8 cellular contexts compared by ENCODE assay signal in genomic region chr15:31435256-31435781, GRCh38.
DNase-seq lines count a peak whose midpoint lies in the region; ATAC-seq, FAIRE-seq and TF ChIP-seq lines count a peak whose summit lies in the region.

No MANE protein-coding gene starts in this region.

- H3K27ac ChIP-seq in GM12878 (ENCODE audit: control insufficient read depth, insufficient read depth) (peak overlapping the region; percentile 95), skeletal muscle tissue (ENCODE audit: low read depth, low read length) (peak overlapping the region; percentile 64)

- CTCF ChIA-PET in GM12878 (lab: Yijun Ruan, JAX) = interaction anchor here (0.7 to 12.7 kb wide), 59 partner anchors 8 to 576 kb away, joined by 3 to 336 read pairs (median 6); partner anchors contain the start of gene KLF13

- no peaks in the 10 kb centered on the region for H3K9me2 ChIP-seq in Loucy (replicated peaks; ENCODE audit: low read depth, low read length)

- intact Hi-C loops in GM12878 (cut with micrococcal nuclease; ENCODE audit: unreplicated experiment) = loop anchor here (1.0 to 5.0 kb wide), 8 partner anchors 37 to 235 kb away; partner anchors contain the start of gene KLF13

- peak overlapping the region; percentile 83 for H3K4me2 ChIP-seq in Loucy (ENCODE audit: low read depth, low read length, poor library complexity, severe bottlenecking)
- H3K4me2 ChIP-seq in GM12878 (ENCODE audit: control insufficient read depth, insufficient read depth) = peak overlapping the region; percentile 94

- H3K4me3 ChIP-seq in Loucy (ENCODE audit: low read length, poor library complexity, severe bottlenecking) (peak overlapping the region; percentile 72), GM12878 (peak overlapping the region; percentile 48), skeletal muscle tissue (ENCODE audit: low read length in 3 of 3) (peak overlapping the region; percentile 11 to 39 (median 16))

- TF ChIP-seq EP300 in GM12878 (IDR thresholded peaks at IDR 0.05; ENCODE audit: borderline replicate concordance in 1 of 2, control insufficient read depth in 1 of 2, low read depth in 2 of 2, low read length in 2 of 2) = peak in 1 of 2 experiments; percentile 43; a peak in 1 of 4 replicates

- RAD21 ChIA-PET in GM12878 (lab: Charles Lee; ENCODE audit: unreplicated experiment) = interaction anchor here (0.6 to 10.1 kb wide), 43 partner anchors 11 to 306 kb away, joined by 3 to 213 read pairs (median 6); partner anchors contain the start of gene KLF13

- peak overlapping the region; percentile 83 for H2AFZ ChIP-seq in Loucy (ENCODE audit: low read length)
- H2AFZ ChIP-seq in GM12878 (ENCODE audit: control insufficient read depth, low read depth, low read length) = peak overlapping the region; percentile 89

- POLR2A ChIA-PET in GM12878 (lab: Charles Lee) = interaction anchor here (0.6 to 4.8 kb wide), 14 partner anchors 24 to 238 kb away, joined by 3 to 32 read pairs (median 4); no protein-coding TSS in a partner anchor

- TF ChIP-seq RAD21 in GM12878 (IDR thresholded peaks at IDR 0.05; ENCODE audit: insufficient read depth, low read depth, low read length) = peak; percentile 86

- under 1% methylated on average over 14 of the region's 14 CpGs for WGBS in GM12878 (ENCODE audit: insufficient coverage, insufficient replicate concordance, low lambda C conversion rate, missing lambda C conversion rate)

- FAIRE-seq in GM12878 (lab: Jason Lieb, UNC) = peak; percentile 99

- BruUV-seq in GM12878 (replicated peaks; lab: Mats Ljungman, UMichigan) = TSS peak; percentile 64

- SMC1A ChIA-PET in GM12878 (lab: Charles Lee; ENCODE audit: uncharacterized antibody, unreplicated experiment) = interaction anchor here (0.6 to 7.7 kb wide), 45 partner anchors 8 to 234 kb away, joined by 3 to 166 read pairs (median 5); partner anchors contain the start of gene KLF13

- H3F3A ChIP-seq in Loucy (ENCODE audit: low read depth) = peaks cover 10% of the 10 kb centered on the region; the same call in 1 of the 2 replicates

- peaks cover 40% of the 10 kb centered on the region for H3K4me1 ChIP-seq in Loucy (ENCODE audit: insufficient read depth, low read length, poor library complexity, severe bottlenecking)
- H3K4me1 ChIP-seq in GM12878 (ENCODE audit: control insufficient read depth, insufficient read depth, low read length) = peaks cover 50% of the 10 kb centered on the region
- peaks cover 8 to 20% (median 13%) of the 10 kb centered on the region in 3 donors for H3K4me1 ChIP-seq in skeletal muscle tissue (ENCODE audit: control insufficient read depth in 3 of 3, insufficient read depth in 3 of 3, low read length in 3 of 3)

- no peaks in the 10 kb centered on the region for H4K20me1 ChIP-seq in Loucy (ENCODE audit: insufficient read depth, low read length, poor library complexity, severe bottlenecking)
- H4K20me1 ChIP-seq in GM12878 (ENCODE audit: control insufficient read depth, insufficient read depth) = no peaks in the 10 kb centered on the region

- H3K9ac ChIP-seq in Loucy (ENCODE audit: low read depth, low read length, poor library complexity, severe bottlenecking) (peak overlapping the region; percentile 75), GM12878 (ENCODE audit: control insufficient read depth, insufficient read depth, low read length) (peak overlapping the region; percentile 85), skeletal muscle tissue (ENCODE audit: low read depth in 1 of 3, low read length in 3 of 3) (peak overlapping the region in 1 of 3 donors; percentile 40)

- peak; percentile 85 for ATAC-seq in GM12878

- TF ChIP-seq CTCF in Loucy (conservative IDR thresholded peaks at IDR 0.05; ENCODE audit: low read length) (peak; percentile 96), GM12878 (IDR thresholded peaks at IDR 0.05 in 2 of 3, conservative IDR thresholded peaks at IDR 0.05 in 1 of 3; ENCODE audit: control insufficient read depth in 2 of 3, extremely low read depth in 1 of 3, insufficient read depth in 1 of 3, low read depth in 3 of 3, low read length in 3 of 3) (peak; percentile 85 to 100 (median 92); a peak in 5 of 6 replicates)

- in situ Hi-C loops in GM12878 (cut with MboI) = loop anchor here (5.0 kb wide), 2 partner anchors 52 to 233 kb away; no protein-coding TSS in a partner anchor

- H3K36me3 ChIP-seq in Loucy (ENCODE audit: insufficient read depth, low read length) (no peaks in the 10 kb centered on the region), GM12878 (ENCODE audit: control insufficient read depth in 2 of 2, insufficient read depth in 2 of 2, low read length in 1 of 2) (no peaks in the 10 kb centered on the region), skeletal muscle tissue (ENCODE audit: control insufficient read depth in 3 of 3, insufficient read depth in 3 of 3, low read length in 3 of 3) (no peaks in the 10 kb centered on the region)

- peak; percentile 57 for DNase-seq in GF-D8 (lab: John Stamatoyannopoulos, UW)
- peak; percentile 87 for DNase-seq in H4 (ENCODE audit: low spot score)
- peak; percentile 72 for DNase-seq in T-helper 22 cell (ENCODE audit: low read depth)
- peak; percentile 87 for DNase-seq in GM12878 (ENCODE audit: low read depth, low spot score)
- DNase-seq in iPS DF 4.7 (ENCODE audit: extremely low read depth, low spot score) = peak; percentile 88
- DNase-seq in NCI-H1436 treated with DMSO at 0.1 percent for 48 hours (lab: John Stamatoyannopoulos, UW) = no peak

- no peaks in the 10 kb centered on the region for H3K9me3 ChIP-seq in Loucy (ENCODE audit: insufficient read depth, low read depth, low read length)
- no peaks in the 10 kb centered on the region for H3K9me3 ChIP-seq in GM12878 (replicated peaks; ENCODE audit: control insufficient read depth, insufficient read depth, low read length)
- no peaks in the 10 kb centered on the region for H3K9me3 ChIP-seq in skeletal muscle tissue (ENCODE audit: control insufficient read depth in 3 of 3, low read length in 3 of 3)

- H3K79me2 ChIP-seq in Loucy (ENCODE audit: insufficient read depth, low read length) (no peaks in the 10 kb centered on the region), GM12878 (ENCODE audit: control insufficient read depth, insufficient read depth, low read length) (no peaks in the 10 kb centered on the region)

- H3K27me3 ChIP-seq in Loucy (ENCODE audit: insufficient read depth, low read length, poor library complexity, severe bottlenecking) = no peaks in the 10 kb centered on the region
- H3K27me3 ChIP-seq in GM12878 (replicated peaks in 1 of 2; ENCODE audit: control insufficient read depth in 2 of 2, insufficient read depth in 2 of 2, low read length in 1 of 2) = no peaks in the 10 kb centered on the region
- no peaks in the 10 kb centered on the region for H3K27me3 ChIP-seq in skeletal muscle tissue (ENCODE audit: control insufficient read depth in 3 of 3, insufficient read depth in 3 of 3, low read length in 3 of 3)

- TF ChIP-seq POLR2A in GM12878 (IDR thresholded peaks at IDR 0.05; ENCODE audit: low read depth, low read length) = peak; percentile 31

TF ChIP-seq in GM12878, 131 proteins besides CTCF, POLR2A, EP300 and RAD21 (continues in another document):
- TF ChIP-seq KAT2A (conservative IDR thresholded peaks at IDR 0.05; ENCODE audit: control insufficient read depth, low read depth, low read length) = no peak
- peak; percentile 17; the same call in 1 of the 2 replicates for TF ChIP-seq RB1 (IDR thresholded peaks at IDR 0.05; ENCODE audit: borderline replicate concordance)
- TF ChIP-seq ZNF24 (IDR thresholded peaks at IDR 0.05) = no peak
- TF ChIP-seq CBFB (IDR thresholded peaks at IDR 0.05; ENCODE audit: low read depth) = no peak; the same call in 1 of the 2 replicates
- TF ChIP-seq ATF2 (IDR thresholded peaks at IDR 0.05; ENCODE audit: low read length) = 0 out of 2 replicates have a peak, but pooled peaks have one; percentile 46
- TF ChIP-seq SIN3A (IDR thresholded peaks at IDR 0.05; ENCODE audit: low read depth, low read length) = 0 out of 2 replicates have a peak, but pooled peaks have one; percentile 33
- no peak for TF ChIP-seq STAT3 (IDR thresholded peaks at IDR 0.05; ENCODE audit: low read depth, low read length)
- no peak for TF ChIP-seq RELA (IDR thresholded peaks at IDR 0.05; ENCODE audit: borderline replicate concordance, partially characterized antibody)

Comparison
In these comparisons a context has a peak if more than half of its experiments do, and no peak if none do; other contexts are left out.
1. H3K4me3 ChIP-seq: peak in every context shown above with its lines; median percentile 72 in Loucy; 48 in GM12878; 16 in skeletal muscle tissue.